10 cellular contexts compared by ENCODE assay signal in the genomic region with DNA sequence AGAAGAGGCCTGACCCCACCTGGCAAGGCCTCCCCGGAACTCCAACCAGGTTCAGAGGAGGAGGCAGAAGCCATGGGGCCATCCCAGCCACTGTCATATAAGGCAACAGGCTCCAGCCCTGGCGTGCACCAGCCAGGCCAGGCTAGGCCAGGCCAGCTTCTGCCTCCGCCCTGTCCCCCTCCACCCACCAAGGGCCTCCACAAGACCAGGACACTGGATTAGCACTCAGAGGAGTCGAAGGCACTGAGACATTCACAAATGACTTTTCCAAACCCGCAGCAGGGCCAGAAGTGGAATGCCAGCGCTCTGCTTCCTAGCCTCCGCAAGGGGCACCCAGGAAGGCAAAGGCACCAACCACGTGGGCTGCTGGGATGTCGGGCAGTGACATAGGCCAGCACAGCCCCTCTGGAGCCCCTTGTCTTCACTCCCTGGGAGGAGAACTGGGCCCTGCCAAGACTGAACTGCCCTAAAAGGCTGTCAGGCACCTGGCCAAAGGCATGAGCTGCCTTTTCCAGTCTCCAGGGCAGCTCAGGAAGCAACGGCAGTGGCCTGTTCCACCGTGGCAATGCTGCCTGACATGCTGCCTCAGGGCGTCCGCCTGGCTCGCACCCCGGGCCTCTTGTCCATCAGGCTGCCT. TPM values are rescaled to one million over a fixed set of nuclear protein-coding genes. Genes with fewer than 3 reads are reported as not detected.
DNase-seq lines count a peak whose midpoint lies in the region; ATAC-seq and TF ChIP-seq lines count a peak whose summit lies in the region.
"Had no signal": no experiment of that assay in that cellular context is flagged by ENCODE, and none has a peak within 500 bp of the region (broad histone marks: within the 10 kb centered on the region; RNA-seq: fewer than 3 reads in every experiment).

No MANE protein-coding gene starts in this region.

- no peaks in the 10 kb centered on the region for H3K27me3 ChIP-seq in psoas muscle (ENCODE audit: insufficient read depth in 3 of 3, low read length in 2 of 3)

- 9 to 19% (median 14%) methylated on average over 15 of the region's 15 CpGs for WGBS in psoas muscle, 3 donors

- ATAC-seq in psoas muscle (peak; percentile 72 to 96 (median 93)), GM21381 (IDR thresholded peaks at IDR 0.05; ENCODE audit: unreplicated experiment) (no peak), HG02981 (IDR thresholded peaks at IDR 0.05; ENCODE audit: unreplicated experiment) (no peak)

- no peaks in the 10 kb centered on the region for H3K36me3 ChIP-seq in psoas muscle (ENCODE audit: insufficient read depth in 1 of 2, low read depth in 1 of 2)

- H3K4me3 ChIP-seq in astrocyte of the spinal cord (ENCODE audit: low read depth, low read length) (no peak overlapping the region), psoas muscle (peak overlapping the region; percentile 28)

- TF ChIP-seq CTCF in astrocyte of the spinal cord (IDR thresholded peaks at IDR 0.05; ENCODE audit: low read depth, low read length) (no peak), psoas muscle (IDR thresholded peaks at IDR 0.05) (no peak)

- intact Hi-C loops in psoas muscle (cut with DNase I), result no loop called here

- no peaks in the 10 kb centered on the region for H3K9me3 ChIP-seq in psoas muscle

- H3K4me1 ChIP-seq in psoas muscle, result peaks cover 9% of the 10 kb centered on the region

- peak; percentile 89 for DNase-seq in ELF-1 (ENCODE audit: low read depth, low spot score)
- DNase-seq in astrocyte of the spinal cord (ENCODE audit: low read depth, low spot score), result peak; percentile 55
- DNase-seq in hippocampal formation (lab: John Stamatoyannopoulos, UW), result peak; percentile 51 to 66
- DNase-seq in psoas muscle, result peak; percentile 79 to 89
- no peak for DNase-seq in NK-92 treated with Interleukin-12 subunit alpha and Interleukin-12 subunit beta, amount 100 ng/mL, for 24 hours (lab: John Stamatoyannopoulos, UW)
- DNase-seq in NCI-H187 (lab: John Stamatoyannopoulos, UW), result no peak
- DNase-seq: GF-D8; stimulated activated naive CD8-positive, alpha-beta T cell treated with anti-CD3 and anti-CD28 coated beads, Interleukin-15, amount 100 ng/mL, for 72 hours had no signal

- peak overlapping the region; percentile 60 for H3K27ac ChIP-seq in psoas muscle

- in situ Hi-C loops in astrocyte of the spinal cord (cut with HindIII; ENCODE audit: low sequenced_read_pairs), result no loop called here

RNA-seq across cellular contexts. Expression of a gene that starts 37.6 kb away (rescaled TPM):
- total RNA-seq in psoas muscle, result 10 to 100 TPM in 3 of 4 donors, 1 to 10 TPM in 1; 9.5 to 10.8 (median 10.2) TPM
- 1 to 10 TPM; 4.1 to 8.3 (median 6.0) TPM for polyA plus RNA-seq in psoas muscle

RNA-seq across cellular contexts. Expression of a gene that starts 49.7 kb away (rescaled TPM):
- total RNA-seq in psoas muscle, result 100 to 1,000 TPM in 1 of 4 donors, 10 to 100 TPM in 3; 53.3 to 101 (median 78.7) TPM
- 10 to 100 TPM; 19.2 to 34.0 (median 26.2) TPM for polyA plus RNA-seq in psoas muscle

Comparison
In these comparisons a context has a peak if more than half of its experiments do, and no peak if none do; other contexts are left out.
1. DNase-seq: peak in ELF-1 (single experiment), astrocyte of the spinal cord (single experiment), hippocampal formation (2 of 2) and psoas muscle (2 of 2); none in NK-92 treated with Interleukin-12 subunit alpha and Interleukin-12 subunit beta, amount 100 ng/mL, for 24 hours (single experiment) and NCI-H187 (0 of 2).
2. ATAC-seq: peak in psoas muscle (4 of 4); none in GM21381 (single experiment) and HG02981 (single experiment).